In genomic region chr7:30505174-30505697, GRCh38 we compare ENCODE assay signal across 8 cellular contexts. TPM values are rescaled to one million over a fixed set of nuclear protein-coding genes. Genes with fewer than 3 reads are reported as not detected.
DNase-seq lines count a peak whose midpoint lies in the region; ATAC-seq, FAIRE-seq and TF ChIP-seq lines count a peak whose summit lies in the region.

No MANE protein-coding gene starts in this region.

- intact Hi-C loops in pancreas (cut with DNase I) = no loop called here

- 6 to 8% methylated on average over 19 of the region's 19 CpGs for WGBS in pancreas, 2 donors

- POLR2A ChIA-PET in activated CD4-positive, alpha-beta T cell treated with anti-CD3 and anti-CD28 coated beads, Interleukin-2, amount 10 ng/mL, durations not matched to agents 7 days and 5 days (lab: Charles Lee) = no interaction called here

- H3K27me3 Mint-ChIP-seq in activated CD4-positive, alpha-beta T cell treated with anti-CD3 and anti-CD28 coated beads, Interleukin-2, amount 10 ng/mL, durations not matched to agents 7 days and 5 days = no peaks in the 10 kb centered on the region
- no peaks in the 10 kb centered on the region for H3K27me3 Mint-ChIP-seq in endothelial cell (ENCODE audit: unreplicated experiment)

- no peaks in the 10 kb centered on the region for H3K27me3 ChIP-seq in NT2/D1 (ENCODE audit: insufficient read depth, insufficient read length)
- no peaks in the 10 kb centered on the region for H3K27me3 ChIP-seq in pancreas

- no peak for FAIRE-seq in pancreas (lab: Jason Lieb, UNC)
- no peak for FAIRE-seq in HTR-8/SVneo (lab: Jason Lieb, UNC)

- peaks cover 45% of the 10 kb centered on the region for H3K4me1 Mint-ChIP-seq in activated CD4-positive, alpha-beta T cell treated with anti-CD3 and anti-CD28 coated beads, Interleukin-2, amount 10 ng/mL, durations not matched to agents 7 days and 5 days
- peaks cover 16% of the 10 kb centered on the region for H3K4me1 Mint-ChIP-seq in endothelial cell (ENCODE audit: unreplicated experiment)

- CTCF ChIA-PET in activated CD4-positive, alpha-beta T cell treated with anti-CD3 and anti-CD28 coated beads, Interleukin-2, amount 10 ng/mL, durations not matched to agents 7 days and 5 days (lab: Charles Lee) = no interaction called here

- TF ChIP-seq CTCF in endothelial cell (IDR thresholded peaks at IDR 0.05; ENCODE audit: unreplicated experiment) = no peak
- no peak for TF ChIP-seq CTCF in pancreas (IDR thresholded peaks at IDR 0.05)

- DNase-seq in activated CD4-positive, alpha-beta T cell treated with anti-CD3 and anti-CD28 coated beads, Interleukin-2, amount 10 ng/mL, durations not matched to agents 7 days and 5 days = no peak
- no peak for DNase-seq in activated CD4-positive, alpha-beta T cell treated with anti-CD3 and anti-CD28 coated beads for 1 hour
- DNase-seq in NT2/D1 (ENCODE audit: low read depth, low spot score) (no peak), endothelial cell (ENCODE audit: low spot score) (no peak), pancreas (no peak), NCI-H526 treated with DMSO at 0.1 percent for 48 hours (lab: John Stamatoyannopoulos, UW) (no peak), HTR-8/SVneo (ENCODE audit: insufficient read length, low spot score) (no peak)

- H3K4me3 Mint-ChIP-seq in activated CD4-positive, alpha-beta T cell treated with anti-CD3 and anti-CD28 coated beads, Interleukin-2, amount 10 ng/mL, durations not matched to agents 7 days and 5 days = peak overlapping the region; percentile 77
- H3K4me3 Mint-ChIP-seq in endothelial cell (ENCODE audit: unreplicated experiment) = peak overlapping the region; percentile 94

- peak overlapping the region; percentile 13 to 78 (median 74) for H3K27ac ChIP-seq in pancreas

- H3K9me3 ChIP-seq in NT2/D1 (ENCODE audit: insufficient read depth, low read length) (peaks cover 50% of the 10 kb centered on the region), pancreas (no peaks in the 10 kb centered on the region)

- peaks cover 12% of the 10 kb centered on the region for H3K9me3 Mint-ChIP-seq in activated CD4-positive, alpha-beta T cell treated with anti-CD3 and anti-CD28 coated beads, Interleukin-2, amount 10 ng/mL, durations not matched to agents 7 days and 5 days
- H3K9me3 Mint-ChIP-seq in endothelial cell (ENCODE audit: unreplicated experiment) = no peaks in the 10 kb centered on the region

- H3K4me1 ChIP-seq in NT2/D1 (ENCODE audit: insufficient read depth, insufficient read length) = peaks cover 4% of the 10 kb centered on the region
- peaks cover 3 to 20% (median 5%) of the 10 kb centered on the region in 3 donors for H3K4me1 ChIP-seq in pancreas

- peak overlapping the region; percentile 83 for H3K27ac Mint-ChIP-seq in activated CD4-positive, alpha-beta T cell treated with anti-CD3 and anti-CD28 coated beads, Interleukin-2, amount 10 ng/mL, durations not matched to agents 7 days and 5 days
- peak overlapping the region; percentile 39 for H3K27ac Mint-ChIP-seq in endothelial cell (ENCODE audit: unreplicated experiment)

- H3K36me3 ChIP-seq in NT2/D1 (ENCODE audit: insufficient read depth, insufficient read length, low read length) = peaks cover 29% of the 10 kb centered on the region
- H3K36me3 ChIP-seq in pancreas = no peaks in the 10 kb centered on the region

- H3K9ac ChIP-seq in NT2/D1 (ENCODE audit: insufficient read length, low read depth) = peak overlapping the region; percentile 63

- peaks cover 18% of the 10 kb centered on the region for H3K36me3 Mint-ChIP-seq in activated CD4-positive, alpha-beta T cell treated with anti-CD3 and anti-CD28 coated beads, Interleukin-2, amount 10 ng/mL, durations not matched to agents 7 days and 5 days (ENCODE audit: low read depth)
- peaks cover 5% of the 10 kb centered on the region for H3K36me3 Mint-ChIP-seq in endothelial cell (ENCODE audit: low read depth, unreplicated experiment)

- peak overlapping the region; percentile 95 for H3K4me3 ChIP-seq in NT2/D1 (ENCODE audit: insufficient read length, low read depth)
- peak overlapping the region; percentile 45 to 97 (median 73) for H3K4me3 ChIP-seq in pancreas

- peak; percentile 30 to 40 (median 36) for ATAC-seq in pancreas
- ATAC-seq in esophagus mucosa = no peak

RNA-seq across cellular contexts. Expression of gene GGCT, which starts 0.6 kb away (rescaled TPM):
- 10 to 100 TPM; 39.9 to 42.6 TPM for total RNA-seq in activated CD4-positive, alpha-beta T cell treated with anti-CD3 and anti-CD28 coated beads, Interleukin-2, amount 10 ng/mL, durations not matched to agents 7 days and 5 days
- total RNA-seq in endothelial cell (ENCODE audit: unreplicated experiment) (34.0 TPM), pancreas (10 to 100 TPM in 5 of 6 donors, 1 to 10 TPM in 1; 9.6 to 18.9 (median 15.6) TPM), esophagus mucosa (56.6 TPM)
- polyA plus RNA-seq in pancreas = 10 to 100 TPM; 26.8 to 30.3 TPM

RNA-seq across cellular contexts. Expression of gene NOD1, which starts 26.7 kb away (rescaled TPM):
- total RNA-seq in activated CD4-positive, alpha-beta T cell treated with anti-CD3 and anti-CD28 coated beads, Interleukin-2, amount 10 ng/mL, durations not matched to agents 7 days and 5 days = 10 to 100 TPM; 17.0 to 21.1 TPM
- total RNA-seq in endothelial cell (ENCODE audit: unreplicated experiment) = 32.7 TPM
- 1 to 10 TPM; 1.9 to 8.0 (median 2.6) TPM for total RNA-seq in pancreas
- 1 to 10 TPM; 4.8 to 9.9 TPM for polyA plus RNA-seq in pancreas
- 6.6 TPM for total RNA-seq in esophagus mucosa
